7 cellular contexts compared by ENCODE assay signal in genomic region chr6:149955256-149955974, GRCh38. TPM values are rescaled to one million over a fixed set of nuclear protein-coding genes. Genes with fewer than 3 reads are reported as not detected.
"Had no signal": no experiment of that assay in that cellular context is flagged by ENCODE, and none has a peak within 500 bp of the region (broad histone marks: within the 10 kb centered on the region; RNA-seq: fewer than 3 reads in every experiment).

No MANE protein-coding gene starts in this region.

RNA-seq across cellular contexts. Expression of gene ULBP2, which starts 13.6 kb away (rescaled TPM):
- total RNA-seq: progenitor cell of endocrine pancreas, sigmoid colon had no signal

RNA-seq across cellular contexts. Expression of gene RAET1G, which starts 32.5 kb away (rescaled TPM):
- total RNA-seq: activated CD4-positive, alpha-beta memory T cell treated with anti-CD3 and anti-CD28 coated beads, Interleukin-2, amount 10 ng/mL, durations not matched to agents 7 days and 5 days; activated CD8-positive, alpha-beta memory T cell treated with anti-CD3 and anti-CD28 coated beads, Interleukin-2, amount 10 ng/mL, durations not matched to agents 7 days and 5 days; activated T-helper 2 cell treated with anti-CD3 and anti-CD28 coated beads, Interferon-gamma antibody, Interleukin-2, Interleukin-4, amounts not matched to agents 10 μg/mL and 5 μg/mL and 100 μg/mL, durations not matched to agents 14 hours and 24 hours and 36 hours; liver; progenitor cell of endocrine pancreas; sigmoid colon had no signal
- polyA plus RNA-seq: liver had no signal

RNA-seq across cellular contexts. Expression of gene RAET1E, which starts 57.5 kb away (rescaled TPM):
- total RNA-seq: activated CD4-positive, alpha-beta memory T cell treated with anti-CD3 and anti-CD28 coated beads, Interleukin-2, amount 10 ng/mL, durations not matched to agents 7 days and 5 days; activated CD8-positive, alpha-beta memory T cell treated with anti-CD3 and anti-CD28 coated beads, Interleukin-2, amount 10 ng/mL, durations not matched to agents 7 days and 5 days; activated T-helper 2 cell treated with anti-CD3 and anti-CD28 coated beads, Interferon-gamma antibody, Interleukin-2, Interleukin-4, amounts not matched to agents 10 μg/mL and 5 μg/mL and 100 μg/mL, durations not matched to agents 14 hours and 24 hours and 36 hours; liver; progenitor cell of endocrine pancreas; smooth muscle cell had no signal
- polyA plus RNA-seq: liver, smooth muscle cell had no signal
